Comparison of ENCODE assay signal across 8 cellular contexts in genomic region chr18:26657618-26658581, GRCh38.
DNase-seq lines count a peak whose midpoint lies in the region; ATAC-seq and TF ChIP-seq lines count a peak whose summit lies in the region.

No MANE protein-coding gene starts in this region.

- H3K9me3 Mint-ChIP-seq in CD4-positive, alpha-beta memory T cell: peaks cover 0 to 5% (median 0%) of the 10 kb centered on the region in 8 donors
- no peaks in the 10 kb centered on the region for H3K9me3 Mint-ChIP-seq in osteocyte (ENCODE audit: unreplicated experiment)

- no peak overlapping the region for H3K27ac ChIP-seq in CD4-positive, alpha-beta memory T cell (ENCODE audit: low read depth, low read length)
- H3K27ac ChIP-seq in duodenal mucosa (ENCODE audit: low read depth, low read length): no peak overlapping the region

- no peaks in the 10 kb centered on the region for H3K36me3 ChIP-seq in CD4-positive, alpha-beta memory T cell (ENCODE audit: insufficient read depth, low read length)
- H3K36me3 ChIP-seq in duodenal mucosa (ENCODE audit: control insufficient read depth in 1 of 2, insufficient read depth in 2 of 2, low read length in 2 of 2): no peaks in the 10 kb centered on the region

- no peaks in the 10 kb centered on the region for H3K4me1 ChIP-seq in CD4-positive, alpha-beta memory T cell (ENCODE audit: insufficient read depth, low read length)
- H3K4me1 ChIP-seq in duodenal mucosa (ENCODE audit: control insufficient read depth in 1 of 2, insufficient read depth in 2 of 2, low read length in 2 of 2): peaks cover 12 to 18% of the 10 kb centered on the region in 2 donors

- no peak overlapping the region for H3K27ac Mint-ChIP-seq in CD4-positive, alpha-beta memory T cell
- H3K27ac Mint-ChIP-seq in osteocyte (ENCODE audit: unreplicated experiment): peak overlapping the region; percentile 28

- no peaks in the 10 kb centered on the region for H3K9me3 ChIP-seq in CD4-positive, alpha-beta memory T cell (ENCODE audit: control insufficient read depth in 1 of 2, low read length in 2 of 2)
- no peaks in the 10 kb centered on the region for H3K9me3 ChIP-seq in duodenal mucosa (ENCODE audit: control insufficient read depth in 1 of 2, low read length in 2 of 2)

- CTCF ChIA-PET in CD4-positive, alpha-beta memory T cell (lab: Charles Lee; ENCODE audit: partially characterized antibody): no interaction called here

- H3K27me3 Mint-ChIP-seq in CD4-positive, alpha-beta memory T cell: peaks cover 45 to 47% of the 10 kb centered on the region in 2 donors
- peaks cover 69% of the 10 kb centered on the region for H3K27me3 Mint-ChIP-seq in osteocyte (ENCODE audit: unreplicated experiment)

- DNase-seq in CD4-positive, alpha-beta memory T cell: no peak
- DNase-seq in NCI-H345 (lab: John Stamatoyannopoulos, UW): peak; percentile 19
- DNase-seq in osteocyte (ENCODE audit: extremely low spot score, unreplicated experiment): no peak
- no peak for DNase-seq in SW 1271 (lab: John Stamatoyannopoulos, UW)
- no peak for DNase-seq in activated CD4-positive, alpha-beta T cell treated with anti-CD3 and anti-CD28 coated beads for 1 hour
- no peak for DNase-seq in inferior parietal cortex (ENCODE audit: extremely low spot score)

- intact Hi-C loops in CD4-positive, alpha-beta memory T cell (cut with micrococcal nuclease): no loop called here

- TF ChIP-seq CTCF in osteocyte (IDR thresholded peaks at IDR 0.05): no peak

- peak overlapping the region in 1 of 2 donors; percentile 39 for H3K9ac ChIP-seq in duodenal mucosa (ENCODE audit: low read depth in 1 of 2, low read length in 2 of 2)

- ATAC-seq in GM21390 (IDR thresholded peaks at IDR 0.05; ENCODE audit: unreplicated experiment): no peak

- peak overlapping the region; percentile 49 to 79 (median 72) for H3K4me3 Mint-ChIP-seq in CD4-positive, alpha-beta memory T cell
- peak overlapping the region; percentile 91 for H3K4me3 Mint-ChIP-seq in osteocyte (ENCODE audit: unreplicated experiment)

- H3K4me1 Mint-ChIP-seq in CD4-positive, alpha-beta memory T cell: peaks cover 7 to 19% (median 12%) of the 10 kb centered on the region in 4 donors
- H3K4me1 Mint-ChIP-seq in osteocyte (ENCODE audit: unreplicated experiment): peaks cover 26% of the 10 kb centered on the region

- no peaks in the 10 kb centered on the region for H3K36me3 Mint-ChIP-seq in CD4-positive, alpha-beta memory T cell
- no peaks in the 10 kb centered on the region for H3K36me3 Mint-ChIP-seq in osteocyte (ENCODE audit: unreplicated experiment)

- POLR2A ChIA-PET in CD4-positive, alpha-beta memory T cell (lab: Charles Lee; ENCODE audit: partially characterized antibody): no interaction called here

- no peak overlapping the region for H3K4me3 ChIP-seq in CD4-positive, alpha-beta memory T cell (ENCODE audit: low read length in 2 of 2)
- peak overlapping the region; percentile 67 to 79 for H3K4me3 ChIP-seq in duodenal mucosa (ENCODE audit: low read depth in 1 of 2, low read length in 2 of 2)

- H3K27me3 ChIP-seq in CD4-positive, alpha-beta memory T cell (ENCODE audit: insufficient read depth, low read length): peaks cover 17% of the 10 kb centered on the region
- peaks cover 30 to 34% of the 10 kb centered on the region in 2 donors for H3K27me3 ChIP-seq in duodenal mucosa (ENCODE audit: control insufficient read depth in 1 of 2, insufficient read depth in 2 of 2, low read length in 2 of 2)

Comparison
In these comparisons a context has a peak if more than half of its experiments do, and no peak if none do; other contexts are left out.
1. H3K4me3 ChIP-seq: peak in duodenal mucosa (2 of 2); none in CD4-positive, alpha-beta memory T cell (0 of 2).